In genomic region chr9:99621040-99621439, GRCh38 we compare ENCODE assay signal across 20 cellular contexts.
DNase-seq lines count a peak whose midpoint lies in the region; ATAC-seq and TF ChIP-seq lines count a peak whose summit lies in the region.
"Had no signal": no experiment of that assay in that cellular context is flagged by ENCODE, and none has a peak within 500 bp of the region (broad histone marks: within the 10 kb centered on the region; RNA-seq: fewer than 3 reads in every experiment).

No MANE protein-coding gene starts in this region.

- H3K27ac Mint-ChIP-seq in glutamatergic neuron (ENCODE audit: unreplicated experiment): no peak overlapping the region
- H3K27ac Mint-ChIP-seq: B cell; CD14-positive monocyte; CD4-positive, alpha-beta T cell; CD8-positive, alpha-beta memory T cell had no signal

- no peaks in the 10 kb centered on the region for H3K79me2 ChIP-seq in neural cell (replicated peaks; ENCODE audit: insufficient read depth, low read length)

- TF ChIP-seq RAD21 in neural cell (conservative IDR thresholded peaks at IDR 0.05): no peak

- no peak overlapping the region for H3K27ac ChIP-seq in heart right ventricle
- H3K27ac ChIP-seq in neural cell (ENCODE audit: low read length): peak overlapping the region; percentile 57
- H3K27ac ChIP-seq: 22Rv1; BLaER1 treated with 17β-estradiol and CSF1 and Interleukin-3, amounts not matched to agents 10 nM and 100 nM; GM23248 had no signal

- no peak for TF ChIP-seq EP300 in neural cell (conservative IDR thresholded peaks at IDR 0.05; ENCODE audit: poor library complexity, severe bottlenecking)

- no peak overlapping the region for H3K4me3 Mint-ChIP-seq in glutamatergic neuron (ENCODE audit: unreplicated experiment)
- H3K4me3 Mint-ChIP-seq: B cell; CD14-positive monocyte; CD4-positive, alpha-beta T cell; CD8-positive, alpha-beta memory T cell had no signal

- no peak overlapping the region for H3K9ac ChIP-seq in neural cell (ENCODE audit: low read length)
- H3K9ac ChIP-seq: BLaER1 treated with 17β-estradiol and CSF1 and Interleukin-3, amounts not matched to agents 10 nM and 100 nM; GM23248 had no signal

- H3K9me3 Mint-ChIP-seq in glutamatergic neuron (ENCODE audit: unreplicated experiment): no peaks in the 10 kb centered on the region
- H3K9me3 Mint-ChIP-seq: CD14-positive monocyte; CD4-positive, alpha-beta T cell; CD8-positive, alpha-beta memory T cell had no signal

- H3K4me1 ChIP-seq in heart right ventricle: peaks cover 0 to 7% (median 0%) of the 10 kb centered on the region in 9 donors
- H3K4me1 ChIP-seq in BE2C: no peaks in the 10 kb centered on the region

- no peak overlapping the region for H3K4me2 ChIP-seq in neural cell (ENCODE audit: low read length)
- H3K4me2 ChIP-seq: BLaER1 treated with 17β-estradiol and CSF1 and Interleukin-3, amounts not matched to agents 10 nM and 100 nM had no signal

- no peaks in the 10 kb centered on the region for H3K9me2 ChIP-seq in neural cell (ENCODE audit: insufficient read depth, low read length)

- H4K20me1 ChIP-seq in neural cell (ENCODE audit: insufficient read depth): no peaks in the 10 kb centered on the region
- H4K20me1 ChIP-seq: BLaER1 treated with 17β-estradiol and CSF1 and Interleukin-3, amounts not matched to agents 10 nM and 100 nM had no signal

- WGBS in heart right ventricle, 2 donors: 9 to 22% methylated on average over 1 of the region's 1 CpG

- DNase-seq in Right ventricle myocardium inferior (ENCODE audit: missing footprints) (no peak), cardiac septum (ENCODE audit: low spot score) (no peak), heart right ventricle (no peak), glutamatergic neuron (no peak), BE2C (no peak)
- DNase-seq: CD4-positive, alpha-beta T cell; CD8-positive, alpha-beta memory T cell; DMS 273 treated with DMSO at 0.1 percent for 48 hours; DMS79; EL; GDM1; GM23248; H7; HCEC 1CT had no signal

- H3K36me3 ChIP-seq in heart right ventricle: no peaks in the 10 kb centered on the region
- no peaks in the 10 kb centered on the region for H3K36me3 ChIP-seq in neural cell (ENCODE audit: insufficient read depth, low read length)
- H3K36me3 ChIP-seq in BE2C: no peaks in the 10 kb centered on the region
- H3K36me3 ChIP-seq: BLaER1 treated with 17β-estradiol and CSF1 and Interleukin-3, amounts not matched to agents 10 nM and 100 nM had no signal

- H3K36me3 Mint-ChIP-seq in glutamatergic neuron (ENCODE audit: unreplicated experiment): no peaks in the 10 kb centered on the region
- H3K36me3 Mint-ChIP-seq: CD14-positive monocyte; CD8-positive, alpha-beta memory T cell had no signal

- H3K4me3 ChIP-seq in heart right ventricle: no peak overlapping the region
- no peak overlapping the region for H3K4me3 ChIP-seq in neural cell (ENCODE audit: low read length)
- H3K4me3 ChIP-seq in BE2C (ENCODE audit: low read depth, low read length): no peak overlapping the region
- H3K4me3 ChIP-seq: BLaER1 treated with 17β-estradiol and CSF1 and Interleukin-3, amounts not matched to agents 10 nM and 100 nM; GM12878; GM23248 had no signal

- no peaks in the 10 kb centered on the region for H3F3A ChIP-seq in neural cell (ENCODE audit: insufficient read depth, low read length, poor library complexity, severe bottlenecking)

- ATAC-seq in Right ventricle myocardium inferior: peak; percentile 44
- peak in 7 of 8 donors; percentile 38 to 96 (median 74) for ATAC-seq in heart right ventricle
- ATAC-seq: GM12878 had no signal

- H3K9me3 ChIP-seq in heart right ventricle: no peaks in the 10 kb centered on the region
- no peaks in the 10 kb centered on the region for H3K9me3 ChIP-seq in neural cell (ENCODE audit: low read length)
- no peaks in the 10 kb centered on the region for H3K9me3 ChIP-seq in BE2C
- H3K9me3 ChIP-seq: BLaER1 treated with 17β-estradiol and CSF1 and Interleukin-3, amounts not matched to agents 10 nM and 100 nM had no signal

- no peak overlapping the region for H2AFZ ChIP-seq in neural cell (ENCODE audit: low read depth, low read length)
- H2AFZ ChIP-seq: GM23248 had no signal

- no peaks in the 10 kb centered on the region for H3K27me3 Mint-ChIP-seq in glutamatergic neuron (ENCODE audit: unreplicated experiment)
- H3K27me3 Mint-ChIP-seq: B cell had no signal

- no peak for TF ChIP-seq CTCF in heart right ventricle (IDR thresholded peaks at IDR 0.05)
- no peak for TF ChIP-seq CTCF in neural cell (IDR thresholded peaks at IDR 0.05; ENCODE audit: poor library complexity, severe bottlenecking)
- TF ChIP-seq CTCF in glutamatergic neuron (IDR thresholded peaks at IDR 0.05; ENCODE audit: partially characterized antibody, unreplicated experiment): no peak
- no peak for TF ChIP-seq CTCF in BE2C (IDR thresholded peaks at IDR 0.05; ENCODE audit: low read depth, low read length)

- no peaks in the 10 kb centered on the region for H3K4me1 Mint-ChIP-seq in glutamatergic neuron (ENCODE audit: low read depth, unreplicated experiment)
- H3K4me1 Mint-ChIP-seq: B cell; CD14-positive monocyte; CD8-positive, alpha-beta memory T cell had no signal

- intact Hi-C loops in Right ventricle myocardium inferior (cut with DNase I) (no loop called here), cardiac septum (cut with DNase I) (no loop called here), heart right ventricle (cut with DNase I) (no loop called here)

- H3K27me3 ChIP-seq in heart right ventricle: no peaks in the 10 kb centered on the region
- no peaks in the 10 kb centered on the region for H3K27me3 ChIP-seq in neural cell (ENCODE audit: insufficient read depth, low read depth, low read length)
- H3K27me3 ChIP-seq in BE2C: no peaks in the 10 kb centered on the region
- H3K27me3 ChIP-seq: BLaER1 treated with 17β-estradiol and CSF1 and Interleukin-3, amounts not matched to agents 10 nM and 100 nM had no signal

TF ChIP-seq in neural cell, 6 proteins besides CTCF, POLR2A, EP300 and RAD21:
- TF ChIP-seq SMC3 (conservative IDR thresholded peaks at IDR 0.05; ENCODE audit: poor library complexity) (no peak), POLR2AphosphoS5 (IDR thresholded peaks at IDR 0.05) (no peak)
